Comparison of ENCODE assay signal across 14 cellular contexts in genomic region chr11:11980841-11981308, GRCh38. TPM values are rescaled to one million over a fixed set of nuclear protein-coding genes. Genes with fewer than 3 reads are reported as not detected.
DNase-seq lines count a peak whose midpoint lies in the region; ATAC-seq and TF ChIP-seq lines count a peak whose summit lies in the region.
"Had no signal": no experiment of that assay in that cellular context is flagged by ENCODE, and none has a peak within 500 bp of the region (broad histone marks: within the 10 kb centered on the region; RNA-seq: fewer than 3 reads in every experiment).

No MANE protein-coding gene starts in this region.

- H3K4me2 ChIP-seq in GM23248 (ENCODE audit: unreplicated experiment): no peak overlapping the region

- TF ChIP-seq CTCF in foreskin fibroblast (IDR thresholded peaks at IDR 0.05; ENCODE audit: low read depth, low read length) (no peak), sigmoid colon (IDR thresholded peaks at IDR 0.05) (no peak)

- TF ChIP-seq EP300 in sigmoid colon (IDR thresholded peaks at IDR 0.05): no peak

- H3K79me2 ChIP-seq in GM23248 (ENCODE audit: insufficient read depth): no peaks in the 10 kb centered on the region

- no peak overlapping the region for H3K9ac ChIP-seq in GM23248
- H3K9ac ChIP-seq: BLaER1 had no signal

- H3K4me3 ChIP-seq in GM23248: no peak overlapping the region
- H3K4me3 ChIP-seq in foreskin fibroblast (ENCODE audit: low read depth in 1 of 2, low read length in 2 of 2): no peak overlapping the region
- H3K4me3 ChIP-seq in sigmoid colon: no peak overlapping the region
- H3K4me3 ChIP-seq: BLaER1, SJSA1 had no signal

- H3K27me3 ChIP-seq in GM23248 (replicated peaks; ENCODE audit: insufficient read depth): no peaks in the 10 kb centered on the region
- H3K27me3 ChIP-seq in sigmoid colon: no peaks in the 10 kb centered on the region
- H3K27me3 ChIP-seq: BLaER1, SJSA1 had no signal

- no peak overlapping the region for H2AFZ ChIP-seq in GM23248

- H3K9me2 ChIP-seq in GM23248 (ENCODE audit: insufficient read depth): no peaks in the 10 kb centered on the region

- no peak for ATAC-seq in SK-N-SH treated with all-trans-retinoic acid at 6 μM for 48 hours
- no peak for ATAC-seq in GM21390 (IDR thresholded peaks at IDR 0.05; ENCODE audit: unreplicated experiment)
- no peak for ATAC-seq in GM18907 (IDR thresholded peaks at IDR 0.05; ENCODE audit: unreplicated experiment)

- TF ChIP-seq POLR2A in sigmoid colon (IDR thresholded peaks at IDR 0.05): no peak

- WGBS in GM23248 (ENCODE audit: low coverage in 1 of 2, low lambda C conversion rate in 2 of 2, missing lambda C conversion rate in 2 of 2), 2 experiments: 65 to 75% methylated on average over 3 of the region's 3 CpGs
- WGBS in sigmoid colon, 2 donors: 84 to 91% methylated on average over 3 of the region's 3 CpGs

- in situ Hi-C loops in GM23248 (cut with MboI): no loop called here

- DNase-seq in GM23248: peak; percentile 40
- DNase-seq in foreskin fibroblast: peak; percentile 20 to 36
- DNase-seq in sigmoid colon: no peak
- DNase-seq in NCI-H524 treated with DMSO at 0.1 percent for 48 hours (lab: John Stamatoyannopoulos, UW): no peak
- DNase-seq in activated gamma-delta T cell treated with Interleukin-2 at 50 U/mL for 16 hours: no peak
- DNase-seq: DMS53; NCI-H1436 treated with DMSO at 0.1 percent for 48 hours; NCI-H82; stimulated activated CD4-positive, alpha-beta T cell treated with anti-CD3 and anti-CD28 coated beads, Interleukin-2, amount 100 ng/mL, for 24 hours had no signal

- H4K20me1 ChIP-seq in GM23248 (ENCODE audit: insufficient read depth): no peaks in the 10 kb centered on the region
- H4K20me1 ChIP-seq: BLaER1 had no signal

- intact Hi-C loops in sigmoid colon (cut with DNase I): no loop called here

- no peak overlapping the region for H3K27ac ChIP-seq in GM23248
- peak overlapping the region in 3 of 4 donors; percentile 79 to 87 (median 86) for H3K27ac ChIP-seq in sigmoid colon
- H3K27ac ChIP-seq: BLaER1 had no signal

- peaks cover 62% of the 10 kb centered on the region for H3F3A ChIP-seq in GM23248 (ENCODE audit: insufficient read depth)

- H3K9me3 ChIP-seq in GM23248 (ENCODE audit: low read depth) (no peaks in the 10 kb centered on the region), sigmoid colon (no peaks in the 10 kb centered on the region)
- H3K9me3 ChIP-seq: BLaER1, SJSA1 had no signal

- H3K4me1 ChIP-seq in GM23248 (ENCODE audit: insufficient read depth) (peaks cover 87% of the 10 kb centered on the region), sigmoid colon (peaks cover 0 to 47% (median 42%) of the 10 kb centered on the region in 4 donors)

- H3K36me3 ChIP-seq in GM23248 (ENCODE audit: low read depth) (no peaks in the 10 kb centered on the region), sigmoid colon (no peaks in the 10 kb centered on the region)
- H3K36me3 ChIP-seq: BLaER1 had no signal

TF ChIP-seq in SK-N-SH treated with all-trans-retinoic acid at 6 μM for 48 hours, 23 proteins besides CTCF, POLR2A, EP300 and RAD21:
- TF ChIP-seq ZNF565 (CRISPR knock-in tag; conservative IDR thresholded peaks at IDR 0.05; ENCODE audit: low read depth) (peak; percentile 79; the same call in 1 of the 2 replicates), SNAI2 (CRISPR knock-in tag; IDR thresholded peaks at IDR 0.05) (no peak), TOX (CRISPR knock-in tag; IDR thresholded peaks at IDR 0.05; ENCODE audit: borderline replicate concordance) (no peak), ZFP3 (CRISPR knock-in tag; IDR thresholded peaks at IDR 0.05) (no peak), CSDC2 (CRISPR knock-in tag; IDR thresholded peaks at IDR 0.05) (no peak), PATZ1 (CRISPR knock-in tag; IDR thresholded peaks at IDR 0.05; ENCODE audit: borderline replicate concordance) (no peak), CSRNP3 (CRISPR knock-in tag; IDR thresholded peaks at IDR 0.05) (no peak), GLIS3 (CRISPR knock-in tag; IDR thresholded peaks at IDR 0.05) (no peak)
TF ChIP-seq in SK-N-SH treated with all-trans-retinoic acid at 6 μM for 48 hours: peak in this region for 1.

RNA-seq across cellular contexts. Expression of gene DKK3, which starts 27.6 kb away (rescaled TPM):
- 189 and 225 TPM in 2 replicates for total RNA-seq in GM23248 (2014; rRNA removed; shearing (Covaris generic))
- polyA plus RNA-seq in GM23248 (2016; fragmentation: Nextera tagmentation; extraction: Ambion mirVana) (237 and 239 TPM in 2 replicates), sigmoid colon (10 to 100 TPM in 1 of 3 donors, 1 to 10 TPM in 2; 6.0 to 15.2 (median 9.0) TPM)
- total RNA-seq in sigmoid colon: 100 to 1,000 TPM in 2 of 4 donors, 10 to 100 TPM in 2; 83.6 to 181 (median 95.0) TPM

Comparison
In these comparisons a context has a peak if more than half of its experiments do, and no peak if none do; other contexts are left out.
1. DNase-seq: peak in GM23248 (single experiment) and foreskin fibroblast (2 of 2); none in sigmoid colon (single experiment), NCI-H524 treated with DMSO at 0.1 percent for 48 hours (single experiment) and activated gamma-delta T cell treated with Interleukin-2 at 50 U/mL for 16 hours (single experiment).